Comparison of ENCODE assay signal across 13 cellular contexts in genomic region chr15:58348095-58348812, GRCh38.
DNase-seq lines count a peak whose midpoint lies in the region; ATAC-seq and TF ChIP-seq lines count a peak whose summit lies in the region.
"Had no signal": no experiment of that assay in that cellular context is flagged by ENCODE, and none has a peak within 500 bp of the region (broad histone marks: within the 10 kb centered on the region; RNA-seq: fewer than 3 reads in every experiment).

No MANE protein-coding gene starts in this region.

- peaks cover 7% of the 10 kb centered on the region for H3K4me1 ChIP-seq in MM.1S (ENCODE audit: low read length)
- H3K4me1 ChIP-seq: foreskin keratinocyte had no signal

- no peak for ATAC-seq in HG03159 (IDR thresholded peaks at IDR 0.05; ENCODE audit: unreplicated experiment)
- ATAC-seq in GM18861 (IDR thresholded peaks at IDR 0.05; ENCODE audit: unreplicated experiment) = no peak
- ATAC-seq: foreskin keratinocyte, right cardiac atrium had no signal

- no peak overlapping the region for H3K27ac ChIP-seq in MM.1S (ENCODE audit: low read length)
- H3K27ac ChIP-seq: C4-2B, foreskin keratinocyte, upper lobe of left lung had no signal

- peak; percentile 95 for DNase-seq in DMS53 (lab: John Stamatoyannopoulos, UW)
- peak; percentile 16 for DNase-seq in MM.1S
- DNase-seq in NCI-H2196 treated with DMSO at 0.1 percent for 48 hours (lab: John Stamatoyannopoulos, UW; ENCODE audit: unreplicated experiment) = peak; percentile 62
- DNase-seq in cerebellar cortex (ENCODE audit: low spot score) = peak; percentile 62
- no peak for DNase-seq in inferior parietal cortex (ENCODE audit: extremely low spot score)
- DNase-seq: foreskin keratinocyte; NCI-H1694; right cardiac atrium; stimulated activated CD4-positive, alpha-beta T cell treated with anti-CD3 and anti-CD28 coated beads, Interleukin-2, amount 100 ng/mL, for 48 hours; upper lobe of left lung had no signal

- H2AFZ ChIP-seq in MM.1S (ENCODE audit: low read length) = peak overlapping the region; percentile 42; the same call in 1 of the 2 replicates

- no peak for TF ChIP-seq CTCF in MM.1S (IDR thresholded peaks at IDR 0.05; ENCODE audit: low read length)

- no peaks in the 10 kb centered on the region for H3K9me2 ChIP-seq in MM.1S (replicated peaks; ENCODE audit: insufficient read depth, low read length)

- no peaks in the 10 kb centered on the region for H3F3A ChIP-seq in MM.1S (ENCODE audit: insufficient read depth, low read length)

- H3K79me2 ChIP-seq in MM.1S (ENCODE audit: low read length) = no peaks in the 10 kb centered on the region

- no peak overlapping the region for H3K9ac ChIP-seq in MM.1S (ENCODE audit: low read length)

- H3K4me2 ChIP-seq in MM.1S (ENCODE audit: low read depth, low read length) = peak overlapping the region; percentile 6; the same call in 1 of the 2 replicates

- no peaks in the 10 kb centered on the region for H3K36me3 ChIP-seq in MM.1S (replicated peaks; ENCODE audit: insufficient read depth, low read length)
- H3K36me3 ChIP-seq: upper lobe of left lung had no signal

- H3K9me3 ChIP-seq in MM.1S (replicated peaks; ENCODE audit: insufficient read depth, low read length) = no peaks in the 10 kb centered on the region
- H3K9me3 ChIP-seq: upper lobe of left lung had no signal

- H3K4me3 ChIP-seq in MM.1S (ENCODE audit: low read length) = no peak overlapping the region
- H3K4me3 ChIP-seq: upper lobe of left lung had no signal

- H3K27me3 ChIP-seq in MM.1S (replicated peaks; ENCODE audit: insufficient read depth, low read length) = no peaks in the 10 kb centered on the region
- H3K27me3 ChIP-seq: foreskin keratinocyte, upper lobe of left lung had no signal

- H4K20me1 ChIP-seq in MM.1S (ENCODE audit: insufficient read depth, low read length) = no peaks in the 10 kb centered on the region
